ENCODE assay signal across 20 cellular contexts in genomic region chr11:19525276-19525675, GRCh38.
A peak's percentile ranks its signal among the peaks of the same experiment; 100 is the strongest.
DNase-seq lines count a peak whose midpoint lies in the region; ATAC-seq and TF ChIP-seq lines count a peak whose summit lies in the region.
"Had no signal": no experiment of that assay in that cellular context is flagged by ENCODE, and none has a peak within 500 bp of the region (broad histone marks: within the 10 kb centered on the region; RNA-seq: fewer than 3 reads in every experiment).

No MANE protein-coding gene starts in this region.

- H3K36me3 ChIP-seq in liver (ENCODE audit: control insufficient read depth in 4 of 4, insufficient read depth in 3 of 4, low read depth in 1 of 4, low read length in 3 of 4) (no peaks in the 10 kb centered on the region), right lobe of liver (no peaks in the 10 kb centered on the region), thyroid gland (no peaks in the 10 kb centered on the region), spleen (no peaks in the 10 kb centered on the region)
- H3K36me3 ChIP-seq: esophagus muscularis mucosa, heart left ventricle, uterus had no signal

- TF ChIP-seq CTCF in liver (IDR thresholded peaks at IDR 0.05; ENCODE audit: low read depth, low read length, missing input control), result no peak
- TF ChIP-seq CTCF in right lobe of liver (IDR thresholded peaks at IDR 0.05), result no peak
- no peak for TF ChIP-seq CTCF in thyroid gland (IDR thresholded peaks at IDR 0.05)
- TF ChIP-seq CTCF in spleen (IDR thresholded peaks at IDR 0.05 in 8 of 11, conservative IDR thresholded peaks at IDR 0.05 in 3 of 11), result no peak

- no peak overlapping the region for H3K4me3 ChIP-seq in liver (ENCODE audit: low read depth in 1 of 3, low read length in 3 of 3)
- H3K4me3 ChIP-seq in right lobe of liver, result no peak overlapping the region
- no peak overlapping the region for H3K4me3 ChIP-seq in thyroid gland (replicated peaks in 1 of 3)
- H3K4me3 ChIP-seq in spleen, result no peak overlapping the region
- H3K4me3 ChIP-seq: esophagus muscularis mucosa, heart left ventricle, uterus had no signal

- H3K27ac ChIP-seq in liver (ENCODE audit: low read depth in 1 of 2, low read length in 2 of 2), result peak overlapping the region; percentile 0 to 95
- peak overlapping the region in 1 of 3 donors; percentile 82 for H3K27ac ChIP-seq in right lobe of liver
- H3K27ac ChIP-seq in thyroid gland, result peak overlapping the region; percentile 62 to 84 (median 75)
- no peak overlapping the region for H3K27ac ChIP-seq in spleen
- H3K27ac ChIP-seq: C4-2B, esophagus muscularis mucosa, heart left ventricle, uterus had no signal

- intact Hi-C loops in right lobe of liver (cut with DNase I), result no loop called here
- intact Hi-C loops in thyroid gland (cut with DNase I), result no loop called here
- intact Hi-C loops in spleen (cut with DNase I; ENCODE audit: low total_unique reads), result no loop called here

- H3K9me3 ChIP-seq in liver (ENCODE audit: control insufficient read depth in 4 of 4, low read length in 3 of 4) (no peaks in the 10 kb centered on the region), right lobe of liver (no peaks in the 10 kb centered on the region), thyroid gland (no peaks in the 10 kb centered on the region), spleen (no peaks in the 10 kb centered on the region)
- H3K9me3 ChIP-seq: esophagus muscularis mucosa, heart left ventricle, uterus had no signal

- no peak for ATAC-seq in right lobe of liver
- ATAC-seq in HG02763 (IDR thresholded peaks at IDR 0.05; ENCODE audit: unreplicated experiment), result peak; percentile 82
- ATAC-seq in HG03460 (IDR thresholded peaks at IDR 0.05; ENCODE audit: unreplicated experiment), result no peak
- ATAC-seq: activated CD8-positive, alpha-beta T cell treated with anti-CD3 and anti-CD28 coated beads for 36 hours; heart left ventricle; HepG2; natural killer cell treated with Interleukin-12 subunit alpha and Interleukin-12 subunit beta and Interleukin-15 and Interleukin-18, amount 100 ng/mL, for 72 hours had no signal

- no peak for TF ChIP-seq RAD21 in liver (IDR thresholded peaks at IDR 0.05)

- TF ChIP-seq POLR2A in right lobe of liver (IDR thresholded peaks at IDR 0.05), result no peak
- TF ChIP-seq POLR2A in thyroid gland (IDR thresholded peaks at IDR 0.05), result no peak
- TF ChIP-seq POLR2A in spleen (IDR thresholded peaks at IDR 0.05), result no peak

- WGBS in liver, result 85% methylated on average over 7 of the region's 7 CpGs
- WGBS in right lobe of liver (ENCODE audit: insufficient coverage, low coverage, low lambda C conversion rate, missing lambda C conversion rate), result 62% methylated on average over 6 of the region's 7 CpGs
- WGBS in thyroid gland, 2 donors, result 63 to 65% methylated on average over 7 of the region's 7 CpGs
- WGBS in spleen, 5 donors, result 43 to 58% (median 50%) methylated on average over 7 of the region's 7 CpGs

- H3K9ac ChIP-seq in liver (ENCODE audit: low read depth in 1 of 2, low read length in 2 of 2), result no peak overlapping the region

- H3K4me1 ChIP-seq in liver (ENCODE audit: control insufficient read depth in 4 of 4, insufficient read depth in 4 of 4, low read length in 3 of 4) (peaks cover 2 to 32% (median 16%) of the 10 kb centered on the region in 4 donors), right lobe of liver (peaks cover 0 to 20% (median 8%) of the 10 kb centered on the region in 4 donors), thyroid gland (peaks cover 35 to 48% of the 10 kb centered on the region in 2 donors), spleen (no peaks in the 10 kb centered on the region)
- H3K4me1 ChIP-seq: esophagus muscularis mucosa, heart left ventricle, uterus had no signal

- DNase-seq in right lobe of liver (no peak), NOMO-1 (lab: John Stamatoyannopoulos, UW; ENCODE audit: unreplicated experiment in 2 of 2) (peak; percentile 48 to 64), thyroid gland (peak; percentile 42 to 43), spleen (no peak), A172 (ENCODE audit: low spot score) (no peak)
- DNase-seq: activated CD8-positive, alpha-beta T cell treated with anti-CD3 and anti-CD28 coated beads for 36 hours; activated naive CD8-positive, alpha-beta T cell treated with anti-CD3 and anti-CD28 coated beads, Interleukin-2, amount 10 ng/mL, durations not matched to agents 7 days and 5 days; heart left ventricle; MM.1S; NCI-H2081 treated with DMSO at 0.1 percent for 48 hours; NCI-H69; SW 1271; uterus had no signal

- H3K27me3 ChIP-seq in liver (ENCODE audit: control insufficient read depth in 4 of 4, insufficient read depth in 4 of 4, low read length in 3 of 4) (no peaks in the 10 kb centered on the region), right lobe of liver (no peaks in the 10 kb centered on the region), thyroid gland (no peaks in the 10 kb centered on the region), spleen (replicated peaks in 1 of 7) (peaks cover 0 to 10% (median 0%) of the 10 kb centered on the region in 7 donors)
- H3K27me3 ChIP-seq: heart left ventricle, uterus had no signal

TF ChIP-seq in liver, 16 proteins besides CTCF, POLR2A, EP300 and RAD21:
- no peak for TF ChIP-seq YY1 (IDR thresholded peaks at IDR 0.05)

Comparison
In these comparisons a context has a peak if more than half of its experiments do, and no peak if none do; other contexts are left out.
1. H3K27ac ChIP-seq: peak in liver (2 of 2) and thyroid gland (3 of 3); none in spleen (0 of 8).
2. DNase-seq: peak in NOMO-1 (2 of 2) and thyroid gland (2 of 2); none in right lobe of liver (0 of 3), spleen (single experiment) and A172 (single experiment).